In the genomic region with DNA sequence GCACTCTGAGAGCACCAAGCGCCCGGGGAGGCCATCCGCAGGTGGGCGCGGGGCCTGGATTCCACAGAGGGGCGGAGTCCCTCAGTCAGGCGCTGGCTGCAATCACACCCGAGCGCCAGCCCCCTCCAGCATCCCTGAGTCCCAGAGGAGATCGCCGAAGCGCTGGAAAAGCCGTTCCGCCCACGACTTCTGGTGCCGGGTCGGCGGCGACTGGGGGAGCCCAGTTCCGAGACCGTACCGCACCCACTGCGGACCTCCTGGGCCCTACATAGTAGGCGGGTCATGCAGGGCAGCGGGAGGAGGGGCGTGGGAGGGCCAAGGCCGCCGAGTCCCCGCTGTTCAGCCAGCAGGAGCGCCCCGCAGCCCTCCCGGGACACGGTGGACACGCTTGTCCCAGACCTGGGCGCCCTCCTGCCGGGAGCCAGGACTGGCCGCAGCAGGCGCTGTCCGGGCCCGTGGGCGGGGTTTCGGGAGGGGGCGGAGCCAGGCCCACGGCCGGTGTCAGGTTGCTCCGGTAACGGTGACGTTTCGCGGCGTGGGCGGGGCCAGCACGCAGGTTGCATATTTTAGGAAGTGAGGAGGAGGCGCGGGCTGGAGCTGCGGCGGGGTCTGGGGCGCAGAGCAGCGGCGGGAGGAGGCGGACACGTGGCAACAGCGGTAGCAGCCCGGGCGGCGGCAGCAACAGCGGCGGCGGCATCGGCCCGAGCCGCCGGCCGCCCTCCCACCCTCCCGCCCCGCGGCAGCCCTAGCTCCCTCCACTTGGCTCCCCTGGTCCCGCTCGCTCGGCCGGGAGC, we compare ENCODE assay signal across 8 cellular contexts. TPM values are rescaled to one million over a fixed set of nuclear protein-coding genes. Genes with fewer than 3 reads are reported as not detected.
DNase-seq lines count a peak whose midpoint lies in the region; ATAC-seq and TF ChIP-seq lines count a peak whose summit lies in the region.

ATP1A1 (plus strand) TSS at position 594 of the 794 bp plus-strand sequence. CDS start 268 bp downstream, outside the sequence.

- DNase-seq in DMS53 treated with DMSO at 0.1 percent for 48 hours (lab: John Stamatoyannopoulos, UW; ENCODE audit: unreplicated experiment): peak; percentile 20
- peak; percentile 76 for DNase-seq in KG1 (lab: John Stamatoyannopoulos, UW)
- DNase-seq in PC-9: peak; percentile 91 to 98
- peak; percentile 98 for DNase-seq in activated T-cell treated with anti-CD3 and anti-CD28 coated beads, Interleukin-2, amount 50 U/mL, for 1 hour
- no peak for DNase-seq in epithelial cell of proximal tubule (ENCODE audit: low read depth)
- DNase-seq in stimulated activated CD8-positive, alpha-beta memory T cell treated with anti-CD3 and anti-CD28 coated beads, Interleukin-4, amount 100 ng/mL, for 4 hours (ENCODE audit: low read depth in 2 of 2, low spot score in 1 of 2): peak; percentile 97 to 99

- H3K79me2 ChIP-seq in PC-9 (ENCODE audit: low read depth): peaks cover 46% of the 10 kb centered on the region

- H3K9me3 ChIP-seq in PC-9 (ENCODE audit: insufficient read depth, low read depth) (no peaks in the 10 kb centered on the region), mucosa of rectum (ENCODE audit: control insufficient read depth in 2 of 2, low read length in 2 of 2) (no peaks in the 10 kb centered on the region)

- H3K27ac ChIP-seq in PC-9: peak within 1 kb of the TSS; percentile 90
- peak within 1 kb of the TSS; percentile 92 to 93 for H3K27ac ChIP-seq in mucosa of rectum (ENCODE audit: low read depth in 2 of 2, low read length in 2 of 2)

- BruUV-seq in PC-9 (replicated peaks; lab: Mats Ljungman, UMichigan): no TSS peak

- H3K4me2 ChIP-seq in PC-9: peak within 1 kb of the TSS; percentile 87

- H3K4me3 ChIP-seq in PC-9 (peak within 1 kb of the TSS; percentile 75), epithelial cell of proximal tubule (ENCODE audit: low read depth, low read length) (peak within 1 kb of the TSS; percentile 92), mucosa of rectum (ENCODE audit: low read length in 2 of 2) (peak within 1 kb of the TSS; percentile 82 to 83)

- H3F3A ChIP-seq in PC-9 (ENCODE audit: insufficient read depth, low read depth): peaks cover 54% of the 10 kb centered on the region

- POLR2A ChIA-PET in PC-9 (lab: Charles Lee; ENCODE audit: unreplicated experiment): interaction anchor here (0.6 to 0.7 kb wide), 3 partner anchors 13 to 61 kb away, joined by 4 to 8 read pairs (median 8); no protein-coding TSS in a partner anchor

- no peak; the same call in 1 of the 2 replicates for TF ChIP-seq CTCF in PC-9 (conservative IDR thresholded peaks at IDR 0.05)
- TF ChIP-seq CTCF in epithelial cell of proximal tubule (conservative IDR thresholded peaks at IDR 0.05; ENCODE audit: low read depth, low read length): no peak

- CTCF ChIA-PET in PC-9 (lab: Charles Lee): interaction anchor here (0.6 kb wide), 1 partner anchor 911 kb away, joined by 4 read pairs; no protein-coding TSS in a partner anchor

- H3K9me2 ChIP-seq in PC-9 (ENCODE audit: insufficient read depth): no peaks in the 10 kb centered on the region

- peak within 1 kb of the TSS; percentile 87 to 95 for H3K9ac ChIP-seq in mucosa of rectum (ENCODE audit: low read depth in 1 of 2, low read length in 2 of 2)

- peaks cover 24% of the 10 kb centered on the region for H4K20me1 ChIP-seq in PC-9 (ENCODE audit: insufficient read depth)

- intact Hi-C loops in PC-9 (cut with micrococcal nuclease; ENCODE audit: unreplicated experiment): loop anchor here (1.0 to 5.0 kb wide), 4 partner anchors 61 to 221 kb away; no protein-coding TSS in a partner anchor

- H2AFZ ChIP-seq in PC-9: peak within 1 kb of the TSS; percentile 72

- no peaks in the 10 kb centered on the region for H3K27me3 ChIP-seq in PC-9 (ENCODE audit: insufficient read depth, low read depth)
- H3K27me3 ChIP-seq in mucosa of rectum (ENCODE audit: control insufficient read depth in 2 of 2, insufficient read depth in 2 of 2, low read length in 2 of 2): no peaks in the 10 kb centered on the region

- H3K36me3 ChIP-seq in PC-9 (ENCODE audit: low read depth) (peaks cover 9% of the 10 kb centered on the region; the same call in 1 of the 2 replicates), mucosa of rectum (ENCODE audit: control insufficient read depth in 2 of 2, insufficient read depth in 2 of 2, low read length in 2 of 2) (peaks cover 0 to 8% of the 10 kb centered on the region in 2 donors)

- H3K4me1 ChIP-seq in PC-9 (replicated peaks; ENCODE audit: insufficient read depth): peaks cover 42% of the 10 kb centered on the region
- H3K4me1 ChIP-seq in mucosa of rectum (ENCODE audit: control insufficient read depth in 2 of 2, insufficient read depth in 2 of 2, low read length in 2 of 2): peaks cover 23 to 35% of the 10 kb centered on the region in 2 donors

- ATAC-seq in GM21737 (IDR thresholded peaks at IDR 0.05; ENCODE audit: unreplicated experiment): peak; percentile 62

RNA-seq across cellular contexts. Expression of gene ATP1A1, which starts in this region (rescaled TPM):
- total RNA-seq in PC-9 (2021): 393 and 399 TPM in 2 replicates
- total RNA-seq in epithelial cell of proximal tubule: 218 and 261 TPM in 2 replicates
